Comparison of ENCODE assay signal across 8 cellular contexts in the genomic region with DNA sequence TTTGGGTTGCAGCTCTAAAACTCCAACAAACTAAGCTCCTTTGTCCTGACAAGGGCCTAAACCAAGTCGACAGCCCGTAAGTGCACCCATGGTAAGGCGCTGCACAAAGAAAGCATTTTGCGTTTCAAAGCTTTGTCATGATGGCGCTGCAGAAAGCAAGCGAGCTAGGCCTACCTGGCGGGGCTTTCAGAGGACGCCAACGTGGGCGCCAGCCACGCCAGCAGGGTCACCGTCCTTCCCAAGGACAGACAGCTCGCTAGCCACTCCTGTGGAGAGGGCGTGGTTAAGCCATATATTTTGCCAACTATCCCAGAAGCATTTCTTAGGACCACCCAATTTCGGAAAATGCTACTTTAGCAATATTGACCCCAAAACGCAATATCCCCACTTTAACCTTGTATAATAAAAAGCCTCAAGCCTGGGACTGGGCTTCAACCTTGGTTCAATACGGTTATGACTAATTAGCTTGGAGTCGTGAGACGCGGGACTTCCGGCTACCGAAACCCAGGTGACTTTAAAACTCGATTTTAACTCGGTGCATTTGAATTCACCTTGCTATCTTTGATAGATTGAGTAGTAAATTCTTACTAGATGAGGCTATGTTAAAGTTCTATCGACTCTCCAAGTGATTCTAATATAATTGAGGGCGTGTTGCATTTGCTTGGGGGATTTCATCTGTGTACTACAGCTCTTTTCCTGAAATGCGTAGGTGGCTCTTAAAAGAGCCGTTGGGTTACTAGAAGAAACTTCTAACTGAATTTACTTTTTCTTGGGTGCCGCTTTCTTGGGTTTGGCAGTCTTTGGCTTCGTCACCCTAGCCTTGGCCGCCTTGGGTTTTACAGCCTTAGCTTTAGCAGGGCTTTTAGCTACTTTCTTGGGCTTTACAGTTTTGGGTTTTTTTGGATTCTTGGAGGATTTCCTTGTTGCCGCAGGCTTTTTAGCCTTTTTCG. TPM values are rescaled to one million over a fixed set of nuclear protein-coding genes. Genes with fewer than 3 reads are reported as not detected.
A peak's percentile ranks its signal among the peaks of the same experiment; 100 is the strongest.
DNase-seq lines count a peak whose midpoint lies in the region; ATAC-seq and TF ChIP-seq lines count a peak whose summit lies in the region.

No MANE protein-coding gene starts in this region.

- no peaks in the 10 kb centered on the region for H3K36me3 ChIP-seq in CD8-positive, alpha-beta T cell (ENCODE audit: insufficient read depth, low read length)
- H3K36me3 ChIP-seq in psoas muscle (ENCODE audit: insufficient read depth in 1 of 2, low read depth in 1 of 2), result no peaks in the 10 kb centered on the region

- H3K27me3 ChIP-seq in CD8-positive, alpha-beta T cell (ENCODE audit: insufficient read depth, low read length), result no peaks in the 10 kb centered on the region
- peaks cover 0 to 24% (median 2%) of the 10 kb centered on the region in 3 donors for H3K27me3 ChIP-seq in psoas muscle (ENCODE audit: insufficient read depth in 3 of 3, low read length in 2 of 3)

- H3K4me1 ChIP-seq in CD8-positive, alpha-beta T cell (ENCODE audit: insufficient read depth, low read length), result no peaks in the 10 kb centered on the region
- peaks cover 5% of the 10 kb centered on the region for H3K4me1 ChIP-seq in psoas muscle

- no peak for TF ChIP-seq CTCF in CD8-positive, alpha-beta T cell (IDR thresholded peaks at IDR 0.05)
- no peak for TF ChIP-seq CTCF in activated CD8-positive, alpha-beta T cell treated with anti-CD3 and anti-CD28 coated beads for 36 hours (IDR thresholded peaks at IDR 0.05)
- TF ChIP-seq CTCF in fibroblast of villous mesenchyme (IDR thresholded peaks at IDR 0.05; ENCODE audit: insufficient read depth, low read depth, low read length) (no peak), psoas muscle (IDR thresholded peaks at IDR 0.05) (no peak)

- no peak for ATAC-seq in CD8-positive, alpha-beta T cell
- ATAC-seq in activated CD8-positive, alpha-beta T cell treated with anti-CD3 and anti-CD28 coated beads for 36 hours, result no peak
- ATAC-seq in psoas muscle (peak in 1 of 4 donors; percentile 40), HG03280 (IDR thresholded peaks at IDR 0.05; ENCODE audit: unreplicated experiment) (no peak), HG03097 (IDR thresholded peaks at IDR 0.05; ENCODE audit: low FRiP score, unreplicated experiment) (no peak), GM21825 (IDR thresholded peaks at IDR 0.05; ENCODE audit: unreplicated experiment) (no peak)

- H3K36me3 Mint-ChIP-seq in CD8-positive, alpha-beta T cell, result peaks cover 2% of the 10 kb centered on the region
- peaks cover 2% of the 10 kb centered on the region for H3K36me3 Mint-ChIP-seq in activated CD8-positive, alpha-beta T cell treated with anti-CD3 and anti-CD28 coated beads for 36 hours (ENCODE audit: low read depth)

- no peak for DNase-seq in CD8-positive, alpha-beta T cell
- DNase-seq in activated CD8-positive, alpha-beta T cell treated with anti-CD3 and anti-CD28 coated beads for 36 hours, result no peak
- no peak for DNase-seq in fibroblast of villous mesenchyme (ENCODE audit: low read depth)
- DNase-seq in psoas muscle, result peak in 1 of 2 donors; percentile 60
- no peak for DNase-seq in NCI-H524 (lab: John Stamatoyannopoulos, UW)

- intact Hi-C loops in CD8-positive, alpha-beta T cell (cut with DNase I, micrococcal nuclease), result no loop called here
- intact Hi-C loops in activated CD8-positive, alpha-beta T cell treated with anti-CD3 and anti-CD28 coated beads for 36 hours (cut with micrococcal nuclease), result no loop called here
- intact Hi-C loops in psoas muscle (cut with DNase I), result no loop called here

- peak overlapping the region; percentile 82 for H3K27ac Mint-ChIP-seq in CD8-positive, alpha-beta T cell
- H3K27ac Mint-ChIP-seq in activated CD8-positive, alpha-beta T cell treated with anti-CD3 and anti-CD28 coated beads for 36 hours, result peak overlapping the region; percentile 90

- H3K4me1 Mint-ChIP-seq in CD8-positive, alpha-beta T cell (ENCODE audit: low read depth), result peaks cover 22% of the 10 kb centered on the region
- H3K4me1 Mint-ChIP-seq in activated CD8-positive, alpha-beta T cell treated with anti-CD3 and anti-CD28 coated beads for 36 hours (ENCODE audit: low read depth), result peaks cover 24% of the 10 kb centered on the region

- H3K9me3 ChIP-seq in CD8-positive, alpha-beta T cell (ENCODE audit: low read length), result no peaks in the 10 kb centered on the region
- H3K9me3 ChIP-seq in psoas muscle, result no peaks in the 10 kb centered on the region

- H3K27me3 Mint-ChIP-seq in CD8-positive, alpha-beta T cell (ENCODE audit: low read depth), result no peaks in the 10 kb centered on the region
- no peaks in the 10 kb centered on the region for H3K27me3 Mint-ChIP-seq in activated CD8-positive, alpha-beta T cell treated with anti-CD3 and anti-CD28 coated beads for 36 hours

- POLR2A ChIA-PET in CD8-positive, alpha-beta T cell (lab: Charles Lee), result interaction anchor here (0.6 to 9.3 kb wide), 19 partner anchors 10 to 1856 kb away, joined by 3 to 248 read pairs (median 4); a partner anchor contains a TSS
- POLR2A ChIA-PET in activated CD8-positive, alpha-beta T cell treated with anti-CD3 and anti-CD28 coated beads for 36 hours (lab: Charles Lee), result interaction anchor here (0.6 to 23.0 kb wide), 18 partner anchors 10 to 267 kb away, joined by 3 to 1376 read pairs (median 5); a partner anchor contains a TSS

- H3K9me3 Mint-ChIP-seq in CD8-positive, alpha-beta T cell, result peaks cover 3% of the 10 kb centered on the region
- peaks cover 8% of the 10 kb centered on the region for H3K9me3 Mint-ChIP-seq in activated CD8-positive, alpha-beta T cell treated with anti-CD3 and anti-CD28 coated beads for 36 hours

- CTCF ChIA-PET in CD8-positive, alpha-beta T cell (lab: Charles Lee), result interaction anchor here (0.6 to 7.4 kb wide), 11 partner anchors 9 to 81 kb away, joined by 3 to 48 read pairs (median 7); a partner anchor contains a TSS
- CTCF ChIA-PET in activated CD8-positive, alpha-beta T cell treated with anti-CD3 and anti-CD28 coated beads for 36 hours (lab: Charles Lee), result interaction anchor here (0.6 to 8.3 kb wide), 16 partner anchors 9 to 750 kb away, joined by 3 to 98 read pairs (median 4); a partner anchor contains a TSS

- 42 to 48% (median 48%) methylated on average over 33 of the region's 33 CpGs for WGBS in psoas muscle, 3 donors

- no peak overlapping the region for H3K27ac ChIP-seq in CD8-positive, alpha-beta T cell (ENCODE audit: low read depth, low read length)
- peak overlapping the region; percentile 50 for H3K27ac ChIP-seq in psoas muscle

- peak overlapping the region; percentile 15 for H3K4me3 ChIP-seq in CD8-positive, alpha-beta T cell (ENCODE audit: low read depth, low read length)
- peak overlapping the region; percentile 41 for H3K4me3 ChIP-seq in fibroblast of villous mesenchyme (ENCODE audit: low read depth, low read length)
- H3K4me3 ChIP-seq in psoas muscle, result peak overlapping the region; percentile 49

- H3K4me3 Mint-ChIP-seq in CD8-positive, alpha-beta T cell, result peak overlapping the region; percentile 76
- peak overlapping the region; percentile 73 for H3K4me3 Mint-ChIP-seq in activated CD8-positive, alpha-beta T cell treated with anti-CD3 and anti-CD28 coated beads for 36 hours

RNA-seq across cellular contexts. Expression of a gene that starts 54.0 kb away (rescaled TPM):
- total RNA-seq in CD8-positive, alpha-beta T cell, result 10 to 100 TPM; 13.2 to 13.6 TPM
- total RNA-seq in activated CD8-positive, alpha-beta T cell treated with anti-CD3 and anti-CD28 coated beads for 36 hours, result 1 to 10 TPM; 8.0 to 8.3 TPM
- total RNA-seq in fibroblast of villous mesenchyme (7.7 and 13.8 TPM in 2 replicates), psoas muscle (1 to 10 TPM; 3.1 to 7.3 (median 4.8) TPM)
- 1 to 10 TPM; 1.4 to 5.8 (median 3.4) TPM for polyA plus RNA-seq in psoas muscle
